ENCODE assay signal across 12 cellular contexts in genomic region chr1:23620605-23621004, GRCh38.
DNase-seq lines count a peak whose midpoint lies in the region; ATAC-seq and TF ChIP-seq lines count a peak whose summit lies in the region.
"Had no signal": no experiment of that assay in that cellular context is flagged by ENCODE, and none has a peak within 500 bp of the region (broad histone marks: within the 10 kb centered on the region; RNA-seq: fewer than 3 reads in every experiment).

No MANE protein-coding gene starts in this region.

- no peaks in the 10 kb centered on the region for H4K20me1 ChIP-seq in Loucy (ENCODE audit: insufficient read depth, low read length, poor library complexity, severe bottlenecking)

- H3K27ac Mint-ChIP-seq in activated CD4-positive, alpha-beta T cell treated with anti-CD3 and anti-CD28 coated beads, Interleukin-2, amount 10 ng/mL, durations not matched to agents 24 days and 14 days = peak overlapping the region; percentile 66
- H3K27ac Mint-ChIP-seq in activated naive CD8-positive, alpha-beta T cell treated with anti-CD3 and anti-CD28 coated beads for 36 hours = peak overlapping the region; percentile 80
- peak overlapping the region; percentile 26 for H3K27ac Mint-ChIP-seq in progenitor cell of endocrine pancreas

- H3K9me2 ChIP-seq in Loucy (replicated peaks; ENCODE audit: low read depth, low read length) = no peaks in the 10 kb centered on the region

- no peaks in the 10 kb centered on the region for H3K79me2 ChIP-seq in Loucy (ENCODE audit: insufficient read depth, low read length)

- H3K9me3 Mint-ChIP-seq in activated CD4-positive, alpha-beta T cell treated with anti-CD3 and anti-CD28 coated beads, Interleukin-2, amount 10 ng/mL, durations not matched to agents 24 days and 14 days = peaks cover 10% of the 10 kb centered on the region
- H3K9me3 Mint-ChIP-seq in activated naive CD8-positive, alpha-beta T cell treated with anti-CD3 and anti-CD28 coated beads for 36 hours = peaks cover 14% of the 10 kb centered on the region
- no peaks in the 10 kb centered on the region for H3K9me3 Mint-ChIP-seq in progenitor cell of endocrine pancreas (ENCODE audit: low read depth)

- H3K27me3 ChIP-seq in Loucy (ENCODE audit: insufficient read depth, low read length, poor library complexity, severe bottlenecking) = no peaks in the 10 kb centered on the region

- H3K4me3 Mint-ChIP-seq in activated CD4-positive, alpha-beta T cell treated with anti-CD3 and anti-CD28 coated beads, Interleukin-2, amount 10 ng/mL, durations not matched to agents 24 days and 14 days = peak overlapping the region; percentile 82
- H3K4me3 Mint-ChIP-seq in activated naive CD8-positive, alpha-beta T cell treated with anti-CD3 and anti-CD28 coated beads for 36 hours = peak overlapping the region; percentile 54
- peak overlapping the region; percentile 0 for H3K4me3 Mint-ChIP-seq in progenitor cell of endocrine pancreas (ENCODE audit: low read depth)

- peak overlapping the region; percentile 77 for H3K4me2 ChIP-seq in Loucy (ENCODE audit: low read depth, low read length, poor library complexity, severe bottlenecking)

- peaks cover 17% of the 10 kb centered on the region for H3K4me1 ChIP-seq in Loucy (ENCODE audit: insufficient read depth, low read length, poor library complexity, severe bottlenecking)

- H3K36me3 Mint-ChIP-seq in activated CD4-positive, alpha-beta T cell treated with anti-CD3 and anti-CD28 coated beads, Interleukin-2, amount 10 ng/mL, durations not matched to agents 24 days and 14 days (ENCODE audit: low read depth) = peaks cover 8% of the 10 kb centered on the region
- peaks cover 11% of the 10 kb centered on the region for H3K36me3 Mint-ChIP-seq in activated naive CD8-positive, alpha-beta T cell treated with anti-CD3 and anti-CD28 coated beads for 36 hours
- no peaks in the 10 kb centered on the region for H3K36me3 Mint-ChIP-seq in progenitor cell of endocrine pancreas (ENCODE audit: insufficient read depth)

- no peak overlapping the region for H2AFZ ChIP-seq in Loucy (ENCODE audit: low read length)

- no peak overlapping the region for H3K4me3 ChIP-seq in Loucy (ENCODE audit: low read length, poor library complexity, severe bottlenecking)

- DNase-seq in activated CD4-positive, alpha-beta T cell treated with anti-CD3 and anti-CD28 coated beads, Interleukin-2, amount 10 ng/mL, durations not matched to agents 24 days and 14 days = no peak
- DNase-seq in activated CD4-positive, alpha-beta T cell treated with anti-CD3 and anti-CD28 coated beads for 48 hours = no peak
- no peak for DNase-seq in activated naive CD8-positive, alpha-beta T cell treated with anti-CD3 and anti-CD28 coated beads for 36 hours
- no peak for DNase-seq in progenitor cell of endocrine pancreas (ENCODE audit: low spot score, unreplicated experiment)
- DNase-seq in AG20443 (ENCODE audit: low spot score) = no peak
- DNase-seq in NCI-H748 treated with DMSO at 0.1 percent for 48 hours (lab: John Stamatoyannopoulos, UW) = no peak
- no peak for DNase-seq in Right ventricle myocardium superior
- DNase-seq: activated CD4-positive, alpha-beta T cell treated with anti-CD3 and anti-CD28 coated beads, Interleukin-2, amount 50 U/mL, for 1 hour; foreskin fibroblast; left lung; NCI-H774 had no signal

- TF ChIP-seq CTCF in Loucy (conservative IDR thresholded peaks at IDR 0.05; ENCODE audit: low read length) (no peak), progenitor cell of endocrine pancreas (IDR thresholded peaks at IDR 0.05; ENCODE audit: unreplicated experiment) (no peak)

- intact Hi-C loops in activated CD4-positive, alpha-beta T cell treated with anti-CD3 and anti-CD28 coated beads, Interleukin-2, amount 10 ng/mL, durations not matched to agents 24 days and 14 days (cut with micrococcal nuclease) = loop anchor here (2.0 kb wide), 1 partner anchor 14 kb away; no protein-coding TSS in a partner anchor
- intact Hi-C loops in Right ventricle myocardium superior (cut with DNase I) = no loop called here

- no peak overlapping the region for H3K9ac ChIP-seq in Loucy (ENCODE audit: low read depth, low read length, poor library complexity, severe bottlenecking)

- H3K27me3 Mint-ChIP-seq in activated CD4-positive, alpha-beta T cell treated with anti-CD3 and anti-CD28 coated beads, Interleukin-2, amount 10 ng/mL, durations not matched to agents 24 days and 14 days = no peaks in the 10 kb centered on the region
- no peaks in the 10 kb centered on the region for H3K27me3 Mint-ChIP-seq in activated naive CD8-positive, alpha-beta T cell treated with anti-CD3 and anti-CD28 coated beads for 36 hours
- peaks cover 23% of the 10 kb centered on the region for H3K27me3 Mint-ChIP-seq in progenitor cell of endocrine pancreas

- H3K36me3 ChIP-seq in Loucy (ENCODE audit: insufficient read depth, low read length) = no peaks in the 10 kb centered on the region
- H3K36me3 ChIP-seq: left lung had no signal

- H3F3A ChIP-seq in Loucy (ENCODE audit: low read depth) = no peaks in the 10 kb centered on the region

- H3K4me1 Mint-ChIP-seq in activated CD4-positive, alpha-beta T cell treated with anti-CD3 and anti-CD28 coated beads, Interleukin-2, amount 10 ng/mL, durations not matched to agents 24 days and 14 days = peaks cover 57% of the 10 kb centered on the region
- peaks cover 70% of the 10 kb centered on the region for H3K4me1 Mint-ChIP-seq in activated naive CD8-positive, alpha-beta T cell treated with anti-CD3 and anti-CD28 coated beads for 36 hours
- peaks cover 12% of the 10 kb centered on the region for H3K4me1 Mint-ChIP-seq in progenitor cell of endocrine pancreas (ENCODE audit: low read depth)

- H3K9me3 ChIP-seq in Loucy (ENCODE audit: insufficient read depth, low read depth, low read length) = no peaks in the 10 kb centered on the region
- H3K9me3 ChIP-seq: left lung had no signal

- no peak for ATAC-seq in Right ventricle myocardium superior (ENCODE audit: poor library complexity)
- ATAC-seq: left lung had no signal

Comparison
In these comparisons a context has a peak if more than half of its experiments do, and no peak if none do; other contexts are left out.
1. H3K27ac Mint-ChIP-seq: peak in every context shown above with its lines; median percentile 80 in activated naive CD8-positive, alpha-beta T cell treated with anti-CD3 and anti-CD28 coated beads for 36 hours; 66 in activated CD4-positive, alpha-beta T cell treated with anti-CD3 and anti-CD28 coated beads, Interleukin-2, amount 10 ng/mL, durations not matched to agents 24 days and 14 days; 26 in progenitor cell of endocrine pancreas.
2. H3K4me3 Mint-ChIP-seq: peak in every context shown above with its lines; median percentile 82 in activated CD4-positive, alpha-beta T cell treated with anti-CD3 and anti-CD28 coated beads, Interleukin-2, amount 10 ng/mL, durations not matched to agents 24 days and 14 days; 54 in activated naive CD8-positive, alpha-beta T cell treated with anti-CD3 and anti-CD28 coated beads for 36 hours; 0 in progenitor cell of endocrine pancreas.